Comparison of ENCODE assay signal across 33 cellular contexts in genomic region chr5:131682175-131682574, GRCh38.
"Had no signal": no experiment of that assay in that cellular context is flagged by ENCODE, and none has a peak within 500 bp of the region (broad histone marks: within the 10 kb centered on the region; RNA-seq: fewer than 3 reads in every experiment).

No MANE protein-coding gene starts in this region.

- H3K27me3 ChIP-seq: brain microvascular endothelial cell, MG63 had no signal

- H3K4me1 Mint-ChIP-seq: activated T-helper 17 cell treated with anti-CD3 and anti-CD28 coated beads, Interleukin-2, amount 50 U/mL, for 72 hours had no signal

- DNase-seq: activated CD4-positive, alpha-beta T cell treated with anti-CD3 and anti-CD28 coated beads, Interleukin-2, amount 10 ng/mL, durations not matched to agents 24 days and 14 days; activated CD4-positive, alpha-beta T cell treated with anti-CD3 and anti-CD28 coated beads, Interleukin-2, amount 50 U/mL, for 4 hours; activated CD8-positive, alpha-beta T cell treated with anti-CD3 and anti-CD28 coated beads for 36 hours; activated effector memory CD4-positive, alpha-beta T cell treated with anti-CD3 and anti-CD28 coated beads, Interleukin-2, amount 50 U/mL, for 16 hours; activated naive CD4-positive, alpha-beta T cell; activated naive CD4-positive, alpha-beta T cell treated with anti-CD3 and anti-CD28 coated beads, Interleukin-2, amount 50 U/mL, for 16 hours; activated naive CD8-positive, alpha-beta T cell treated with anti-CD3 and anti-CD28 coated beads for 36 hours; activated T-cell treated with anti-CD3 and anti-CD28 coated beads, Interleukin-2, amount 50 U/mL, for 1 hour; activated T-cell treated with anti-CD3 and anti-CD28 coated beads, Interleukin-2, amount 50 U/mL, for 72 hours; amniotic stem cell; aorta; brain microvascular endothelial cell; central memory CD4-positive, alpha-beta T cell; MG63; NCI-H1048; NCI-H1105 treated with DMSO at 0.1 percent for 48 hours; NCI-H1436; NCI-H1694; NCI-H1930; NCI-H2081 treated with DMSO at 0.1 percent for 48 hours; NCI-H226; NCI-H446 treated with DMSO at 0.1 percent for 48 hours; NCI-H524; NCI-H69; NK-92 treated with Interleukin-12 subunit alpha and Interleukin-12 subunit beta, amount 100 ng/mL, for 24 hours; OCI-M1; Right ventricle myocardium superior; SW 1271; T-helper 1 cell; T-helper 2 cell; T-helper 9 cell; WERI-Rb-1 had no signal

- H3K27ac ChIP-seq: brain microvascular endothelial cell, WERI-Rb-1 had no signal

- H3K4me3 ChIP-seq: MG63 had no signal

- H3K9me3 Mint-ChIP-seq: activated CD8-positive, alpha-beta T cell treated with anti-CD3 and anti-CD28 coated beads for 36 hours; activated naive CD8-positive, alpha-beta T cell treated with anti-CD3 and anti-CD28 coated beads for 36 hours; activated T-cell treated with anti-CD3 and anti-CD28 coated beads, Interleukin-2, amount 50 U/mL, for 72 hours; activated T-helper 17 cell treated with anti-CD3 and anti-CD28 coated beads, Interleukin-2, amount 50 U/mL, for 72 hours had no signal

- H3K9me3 ChIP-seq: MG63 had no signal

- H3K27ac Mint-ChIP-seq: activated CD4-positive, alpha-beta T cell treated with anti-CD3 and anti-CD28 coated beads, Interleukin-2, amount 10 ng/mL, durations not matched to agents 24 days and 14 days; activated CD8-positive, alpha-beta T cell treated with anti-CD3 and anti-CD28 coated beads for 36 hours; activated naive CD8-positive, alpha-beta T cell treated with anti-CD3 and anti-CD28 coated beads for 36 hours; activated T-helper 17 cell treated with anti-CD3 and anti-CD28 coated beads, Interleukin-2, amount 50 U/mL, for 72 hours had no signal

- H3K27me3 Mint-ChIP-seq: activated CD4-positive, alpha-beta T cell treated with anti-CD3 and anti-CD28 coated beads, Interleukin-2, amount 10 ng/mL, durations not matched to agents 24 days and 14 days; activated CD8-positive, alpha-beta T cell treated with anti-CD3 and anti-CD28 coated beads for 36 hours; activated naive CD8-positive, alpha-beta T cell treated with anti-CD3 and anti-CD28 coated beads for 36 hours; activated T-helper 17 cell treated with anti-CD3 and anti-CD28 coated beads, Interleukin-2, amount 50 U/mL, for 72 hours had no signal

- ATAC-seq: activated CD8-positive, alpha-beta T cell treated with anti-CD3 and anti-CD28 coated beads for 36 hours; activated T-cell treated with anti-CD3 and anti-CD28 coated beads, Interleukin-2, amount 50 U/mL, for 72 hours; activated T-helper 17 cell treated with anti-CD3 and anti-CD28 coated beads, Interleukin-2, amount 50 U/mL, for 72 hours had no signal

- H3K4me3 Mint-ChIP-seq: activated CD4-positive, alpha-beta T cell treated with anti-CD3 and anti-CD28 coated beads, Interleukin-2, amount 10 ng/mL, durations not matched to agents 24 days and 14 days; activated CD8-positive, alpha-beta T cell treated with anti-CD3 and anti-CD28 coated beads for 36 hours; activated naive CD8-positive, alpha-beta T cell treated with anti-CD3 and anti-CD28 coated beads for 36 hours; activated T-cell treated with anti-CD3 and anti-CD28 coated beads, Interleukin-2, amount 50 U/mL, for 72 hours; activated T-helper 17 cell treated with anti-CD3 and anti-CD28 coated beads, Interleukin-2, amount 50 U/mL, for 72 hours had no signal
